Comparison of ENCODE assay signal across 1 cellular context in genomic region chr2:178871536-178871935, GRCh38.
TF ChIP-seq lines count a peak whose summit lies in the region.

No MANE protein-coding gene starts in this region.

TF ChIP-seq in GM12878, 131 proteins besides CTCF, POLR2A, EP300 and RAD21 (continued from another document):
- no peak for TF ChIP-seq ZBTB40 (IDR thresholded peaks at IDR 0.05; ENCODE audit: borderline replicate concordance)
- TF ChIP-seq TARDBP (IDR thresholded peaks at IDR 0.05; ENCODE audit: borderline replicate concordance): no peak
- TF ChIP-seq HSF1 (IDR thresholded peaks at IDR 0.05; ENCODE audit: low read depth, low read length): no peak
